In genomic region chr7:150406311-150406564, GRCh38 we compare ENCODE assay signal across 1 cellular context.
A peak's percentile ranks its signal among the peaks of the same experiment; 100 is the strongest.
TF ChIP-seq lines count a peak whose summit lies in the region.

No MANE protein-coding gene starts in this region.

TF ChIP-seq in K562, 482 proteins besides CTCF, POLR2A, EP300 and RAD21 (continued from another document):
- TF ChIP-seq CHD4 (IDR thresholded peaks at IDR 0.05; ENCODE audit: insufficient read depth, insufficient replicate concordance, low read depth, low read length, poor library complexity, severe bottlenecking) (no peak), JUNB (CRISPR knock-in tag; conservative IDR thresholded peaks at IDR 0.05) (no peak)
- TF ChIP-seq, protein P1, sequence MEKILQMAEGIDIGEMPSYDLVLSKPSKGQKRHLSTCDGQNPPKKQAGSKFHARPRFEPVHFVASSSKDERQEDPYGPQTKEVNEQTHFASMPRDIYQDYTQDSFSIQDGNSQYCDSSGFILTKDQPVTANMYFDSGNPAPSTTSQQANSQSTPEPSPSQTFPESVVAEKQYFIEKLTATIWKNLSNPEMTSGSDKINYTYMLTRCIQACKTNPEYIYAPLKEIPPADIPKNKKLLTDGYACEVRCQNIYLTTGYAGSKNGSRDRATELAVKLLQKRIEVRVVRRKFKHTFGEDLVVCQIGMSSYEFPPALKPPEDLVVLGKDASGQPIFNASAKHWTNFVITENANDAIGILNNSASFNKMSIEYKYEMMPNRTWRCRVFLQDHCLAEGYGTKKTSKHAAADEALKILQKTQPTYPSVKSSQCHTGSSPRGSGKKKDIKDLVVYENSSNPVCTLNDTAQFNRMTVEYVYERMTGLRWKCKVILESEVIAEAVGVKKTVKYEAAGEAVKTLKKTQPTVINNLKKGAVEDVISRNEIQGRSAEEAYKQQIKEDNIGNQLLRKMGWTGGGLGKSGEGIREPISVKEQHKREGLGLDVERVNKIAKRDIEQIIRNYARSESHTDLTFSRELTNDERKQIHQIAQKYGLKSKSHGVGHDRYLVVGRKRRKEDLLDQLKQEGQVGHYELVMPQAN (IDR thresholded peaks at IDR 0.05; ENCODE audit: borderline replicate concordance) = 0 out of 2 replicates have a peak, but pooled peaks have one; percentile 12
- TF ChIP-seq, protein P2, sequence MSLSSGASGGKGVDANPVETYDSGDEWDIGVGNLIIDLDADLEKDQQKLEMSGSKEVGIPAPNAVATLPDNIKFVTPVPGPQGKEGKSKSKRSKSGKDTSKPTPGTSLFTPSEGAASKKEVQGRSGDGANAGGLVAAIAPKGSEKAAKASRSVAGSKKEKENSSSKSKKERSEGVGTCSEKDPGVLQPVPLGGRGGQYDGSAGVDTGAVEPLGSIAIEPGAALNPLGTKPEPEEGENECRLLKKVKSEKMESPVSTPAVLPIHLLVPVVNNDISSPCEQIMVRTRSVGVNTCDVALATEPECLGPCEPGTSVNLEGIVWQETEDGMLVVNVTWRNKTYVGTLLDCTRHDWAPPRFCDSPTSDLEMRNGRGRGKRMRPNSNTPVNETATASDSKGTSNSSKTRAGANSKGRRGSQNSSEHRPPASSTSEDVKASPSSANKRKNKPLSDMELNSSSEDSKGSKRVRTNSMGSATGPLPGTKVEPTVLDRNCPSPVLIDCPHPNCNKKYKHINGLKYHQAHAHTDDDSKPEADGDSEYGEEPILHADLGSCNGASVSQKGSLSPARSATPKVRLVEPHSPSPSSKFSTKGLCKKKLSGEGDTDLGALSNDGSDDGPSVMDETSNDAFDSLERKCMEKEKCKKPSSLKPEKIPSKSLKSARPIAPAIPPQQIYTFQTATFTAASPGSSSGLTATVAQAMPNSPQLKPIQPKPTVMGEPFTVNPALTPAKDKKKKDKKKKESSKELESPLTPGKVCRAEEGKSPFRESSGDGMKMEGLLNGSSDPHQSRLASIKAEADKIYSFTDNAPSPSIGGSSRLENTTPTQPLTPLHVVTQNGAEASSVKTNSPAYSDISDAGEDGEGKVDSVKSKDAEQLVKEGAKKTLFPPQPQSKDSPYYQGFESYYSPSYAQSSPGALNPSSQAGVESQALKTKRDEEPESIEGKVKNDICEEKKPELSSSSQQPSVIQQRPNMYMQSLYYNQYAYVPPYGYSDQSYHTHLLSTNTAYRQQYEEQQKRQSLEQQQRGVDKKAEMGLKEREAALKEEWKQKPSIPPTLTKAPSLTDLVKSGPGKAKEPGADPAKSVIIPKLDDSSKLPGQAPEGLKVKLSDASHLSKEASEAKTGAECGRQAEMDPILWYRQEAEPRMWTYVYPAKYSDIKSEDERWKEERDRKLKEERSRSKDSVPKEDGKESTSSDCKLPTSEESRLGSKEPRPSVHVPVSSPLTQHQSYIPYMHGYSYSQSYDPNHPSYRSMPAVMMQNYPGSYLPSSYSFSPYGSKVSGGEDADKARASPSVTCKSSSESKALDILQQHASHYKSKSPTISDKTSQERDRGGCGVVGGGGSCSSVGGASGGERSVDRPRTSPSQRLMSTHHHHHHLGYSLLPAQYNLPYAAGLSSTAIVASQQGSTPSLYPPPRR (CRISPR knock-in tag; IDR thresholded peaks at IDR 0.05; ENCODE audit: borderline replicate concordance) = 0 out of 2 replicates have a peak, but pooled peaks have one; percentile 26
- TF ChIP-seq, protein P3, sequence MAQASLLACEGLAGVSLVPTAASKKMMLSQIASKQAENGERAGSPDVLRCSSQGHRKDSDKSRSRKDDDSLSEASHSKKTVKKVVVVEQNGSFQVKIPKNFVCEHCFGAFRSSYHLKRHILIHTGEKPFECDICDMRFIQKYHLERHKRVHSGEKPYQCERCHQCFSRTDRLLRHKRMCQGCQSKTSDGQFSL (CRISPR knock-in tag; IDR thresholded peaks at IDR 0.05) = 0 out of 2 replicates have a peak, but pooled peaks have one; percentile 77
- TF ChIP-seq, protein P3 (tag; IDR thresholded peaks at IDR 0.05) = 0 out of 4 replicates have a peak, but pooled peaks of 1 of the 2 experiments have one; percentile 25
